In the genomic region with DNA sequence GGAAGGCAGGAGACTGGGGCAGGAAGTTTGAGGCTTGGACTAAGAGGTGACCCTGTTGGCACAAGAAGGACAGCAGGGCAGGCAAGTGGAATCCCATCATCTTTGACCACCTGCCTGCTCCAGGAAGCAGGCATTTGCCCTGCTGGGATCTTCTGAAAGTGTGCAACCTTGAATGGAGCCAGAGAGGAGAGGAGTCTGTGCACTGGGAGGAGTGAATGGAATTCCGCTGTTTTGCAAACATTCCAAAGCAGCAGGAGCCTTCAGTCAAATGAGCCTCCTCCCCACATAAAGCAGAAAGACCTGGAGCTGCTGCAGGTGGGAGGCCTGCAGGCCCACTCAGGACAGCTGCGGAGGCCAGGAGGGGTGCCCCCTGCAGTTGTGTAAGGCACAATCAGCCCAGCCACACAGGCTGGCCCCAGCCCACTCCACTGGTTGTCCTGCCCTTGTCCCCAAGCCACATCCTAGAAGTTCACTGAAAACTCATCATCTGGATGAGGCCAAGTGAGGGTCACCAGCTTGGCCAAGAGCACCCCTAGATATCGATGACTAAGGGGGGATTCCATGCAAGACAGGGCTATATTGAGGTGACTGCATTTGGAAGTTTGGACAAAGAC, we compare ENCODE assay signal across 18 cellular contexts.
A peak's percentile ranks its signal among the peaks of the same experiment; 100 is the strongest.
DNase-seq lines count a peak whose midpoint lies in the region; ATAC-seq, FAIRE-seq and TF ChIP-seq lines count a peak whose summit lies in the region.
"Had no signal": no experiment of that assay in that cellular context is flagged by ENCODE, and none has a peak within 500 bp of the region (broad histone marks: within the 10 kb centered on the region; RNA-seq: fewer than 3 reads in every experiment).

No MANE protein-coding gene starts in this region.

- no peak overlapping the region for H3K27ac Mint-ChIP-seq in activated CD4-positive, alpha-beta memory T cell treated with anti-CD3 and anti-CD28 coated beads for 36 hours
- H3K27ac Mint-ChIP-seq: CD4-positive, alpha-beta memory T cell had no signal

- no peaks in the 10 kb centered on the region for H3K4me1 Mint-ChIP-seq in activated CD4-positive, alpha-beta memory T cell treated with anti-CD3 and anti-CD28 coated beads for 36 hours (ENCODE audit: low read depth)
- H3K4me1 Mint-ChIP-seq: CD4-positive, alpha-beta memory T cell had no signal

- H3K4me3 Mint-ChIP-seq in activated CD4-positive, alpha-beta memory T cell treated with anti-CD3 and anti-CD28 coated beads for 36 hours, result no peak overlapping the region
- H3K4me3 Mint-ChIP-seq: CD4-positive, alpha-beta memory T cell had no signal

- FAIRE-seq in HepG2 (lab: Jason Lieb, UNC) (peak; percentile 8), K562 (lab: Jason Lieb, UNC) (no peak)

- no peaks in the 10 kb centered on the region for H4K20me1 ChIP-seq in HepG2 (ENCODE audit: insufficient read depth, low read length)
- no peaks in the 10 kb centered on the region for H4K20me1 ChIP-seq in K562 (replicated peaks; ENCODE audit: control insufficient read depth, insufficient read depth, low read length)

- H3K4me1 ChIP-seq in HepG2 (ENCODE audit: insufficient read depth, low read length), result no peaks in the 10 kb centered on the region
- H3K4me1 ChIP-seq in right lobe of liver, result no peaks in the 10 kb centered on the region
- H3K4me1 ChIP-seq in K562 (replicated peaks in 1 of 2; ENCODE audit: control insufficient read depth in 2 of 2, insufficient read depth in 2 of 2, low read length in 2 of 2), result no peaks in the 10 kb centered on the region
- H3K4me1 ChIP-seq: SJCRH30 had no signal

- in situ Hi-C loops in HepG2 (cut with HindIII; ENCODE audit: extremely low pct_ligation_motif_present, low pct_unique_long_range_greater_than_20kb) (no loop called here), K562 (cut with MboI) (no loop called here)

- H3K9ac ChIP-seq in HepG2 (ENCODE audit: insufficient read depth, low read depth, low read length) (no peak overlapping the region), K562 (ENCODE audit: insufficient read depth in 1 of 2, low read depth in 2 of 2, low read length in 2 of 2) (no peak overlapping the region)

- no peak overlapping the region for H3K4me3 ChIP-seq in HepG2 (replicated peaks in 1 of 3; ENCODE audit: insufficient read depth in 1 of 3, low read depth in 2 of 3, low read length in 3 of 3)
- H3K4me3 ChIP-seq in right lobe of liver, result no peak overlapping the region
- H3K4me3 ChIP-seq in K562, result no peak overlapping the region
- H3K4me3 ChIP-seq: SJCRH30 had no signal

- TF ChIP-seq EP300 in HepG2 (IDR thresholded peaks at IDR 0.05; ENCODE audit: low read depth in 2 of 2, low read length in 2 of 2) (no peak), HepG2 (CRISPR knock-in tag; IDR thresholded peaks at IDR 0.05; ENCODE audit: borderline replicate concordance) (no peak), K562 (IDR thresholded peaks at IDR 0.05; ENCODE audit: low read length) (no peak)

- no peak for TF ChIP-seq CTCF in HepG2 (CRISPR knock-in tag; IDR thresholded peaks at IDR 0.05)
- no peak for TF ChIP-seq CTCF in right lobe of liver (IDR thresholded peaks at IDR 0.05)
- no peak for TF ChIP-seq CTCF in K562 (IDR thresholded peaks at IDR 0.05 in 2 of 3, conservative IDR thresholded peaks at IDR 0.05 in 1 of 3; ENCODE audit: insufficient read depth in 2 of 3, low read depth in 1 of 3, low read length in 3 of 3)

- POLR2A ChIA-PET in HepG2 (lab: Yijun Ruan, JAX), result no interaction called here
- POLR2A ChIA-PET in K562 (lab: Yijun Ruan, JAX), result interaction anchor here (0.6 kb wide), 1 partner anchor 251 kb away, joined by 3 read pairs; no protein-coding TSS in a partner anchor
- POLR2A ChIA-PET in activated CD4-positive, alpha-beta memory T cell treated with anti-CD3 and anti-CD28 coated beads for 36 hours (lab: Charles Lee), result no interaction called here

- no peaks in the 10 kb centered on the region for H3K36me3 ChIP-seq in HepG2 (replicated peaks in 1 of 2; ENCODE audit: control insufficient read depth in 1 of 2, insufficient read depth in 2 of 2, low read length in 2 of 2)
- no peaks in the 10 kb centered on the region for H3K36me3 ChIP-seq in right lobe of liver
- H3K36me3 ChIP-seq in K562 (ENCODE audit: control insufficient read depth, insufficient read depth, low read length), result no peaks in the 10 kb centered on the region
- H3K36me3 ChIP-seq: SJCRH30 had no signal

- no TSS peak for BruUV-seq in HepG2 (replicated peaks; lab: Mats Ljungman, UMichigan)
- no TSS peak for BruUV-seq in K562 (replicated peaks; lab: Mats Ljungman, UMichigan)

- no peak overlapping the region for H3K4me2 ChIP-seq in HepG2 (ENCODE audit: low read depth, low read length)
- H3K4me2 ChIP-seq in K562 (ENCODE audit: insufficient read depth, low read length), result no peak overlapping the region

- H3K79me2 ChIP-seq in HepG2 (ENCODE audit: insufficient read depth, low read length) (no peaks in the 10 kb centered on the region), K562 (ENCODE audit: control insufficient read depth, insufficient read depth, low read length) (no peaks in the 10 kb centered on the region)

- no peaks in the 10 kb centered on the region for H3K9me1 ChIP-seq in K562 (ENCODE audit: control insufficient read depth, insufficient read depth, low read length)

- intact Hi-C loops in HepG2 (cut with micrococcal nuclease; ENCODE audit: unreplicated experiment), result no loop called here
- intact Hi-C loops in right lobe of liver (cut with DNase I), result no loop called here
- intact Hi-C loops in K562 (cut with micrococcal nuclease), result no loop called here
- intact Hi-C loops in posterior vena cava (cut with DNase I), result no loop called here
- intact Hi-C loops in activated CD4-positive, alpha-beta memory T cell treated with anti-CD3 and anti-CD28 coated beads for 36 hours (cut with micrococcal nuclease), result no loop called here

- H3K27me3 ChIP-seq in HepG2 (ENCODE audit: control insufficient read depth in 1 of 2, insufficient read depth in 2 of 2, low read length in 2 of 2) (peaks cover 4 to 34% of the 10 kb centered on the region in 2 experiments; a peak in 4 of 5 replicates), right lobe of liver (no peaks in the 10 kb centered on the region), K562 (ENCODE audit: control insufficient read depth in 2 of 2, insufficient read depth in 2 of 2, low read length in 2 of 2) (peaks cover 7 to 50% of the 10 kb centered on the region in 2 experiments)
- H3K27me3 ChIP-seq: SJCRH30 had no signal

- H3K9me3 Mint-ChIP-seq in activated CD4-positive, alpha-beta memory T cell treated with anti-CD3 and anti-CD28 coated beads for 36 hours, result no peaks in the 10 kb centered on the region
- H3K9me3 Mint-ChIP-seq: CD4-positive, alpha-beta memory T cell had no signal

- no peaks in the 10 kb centered on the region for H3K36me3 Mint-ChIP-seq in activated CD4-positive, alpha-beta memory T cell treated with anti-CD3 and anti-CD28 coated beads for 36 hours
- H3K36me3 Mint-ChIP-seq: CD4-positive, alpha-beta memory T cell had no signal

- no peak overlapping the region for H3K27ac ChIP-seq in HepG2 (ENCODE audit: extremely low read length, insufficient read depth, low read length)
- H3K27ac ChIP-seq in right lobe of liver, result no peak overlapping the region
- no peak overlapping the region for H3K27ac ChIP-seq in K562 (ENCODE audit: extremely low read depth, low read depth, low read length)
- H3K27ac ChIP-seq: 22Rv1, SJCRH30 had no signal

- TF ChIP-seq POLR2A in HepG2 (IDR thresholded peaks at IDR 0.05; ENCODE audit: insufficient read depth in 1 of 2, low read depth in 2 of 2, low read length in 2 of 2), result no peak
- TF ChIP-seq POLR2A in right lobe of liver (IDR thresholded peaks at IDR 0.05), result no peak
- TF ChIP-seq POLR2A in K562 (conservative IDR thresholded peaks at IDR 0.05), result no peak

- no CpG with 5 or more reads among the region's 3 CpGs for WGBS in HepG2 (ENCODE audit: low lambda C conversion rate)
- WGBS in right lobe of liver (ENCODE audit: insufficient coverage, low coverage, low lambda C conversion rate, missing lambda C conversion rate), result 60% methylated on average over 1 of the region's 3 CpGs
- 0% methylated on average over 3 of the region's 3 CpGs for WGBS in K562 (ENCODE audit: insufficient coverage, low coverage, missing lambda C conversion rate)

- no peak overlapping the region for H2AFZ ChIP-seq in HepG2 (ENCODE audit: low read length)
- H2AFZ ChIP-seq in K562 (ENCODE audit: low read depth, low read length), result no peak overlapping the region

- TF ChIP-seq RAD21 in HepG2 (CRISPR knock-in tag; IDR thresholded peaks at IDR 0.05) (no peak), K562 (CRISPR knock-in tag; conservative IDR thresholded peaks at IDR 0.05 in 1 of 2, IDR thresholded peaks at IDR 0.05 in 1 of 2) (no peak)

- peak; percentile 68 for ATAC-seq in HepG2
- no peak for ATAC-seq in right lobe of liver
- ATAC-seq in K562, result peak; percentile 49; the same call in 2 of the 3 replicates

- H3K27me3 Mint-ChIP-seq in activated CD4-positive, alpha-beta memory T cell treated with anti-CD3 and anti-CD28 coated beads for 36 hours, result peaks cover 1% of the 10 kb centered on the region

- CTCF ChIA-PET in HepG2 (lab: Yijun Ruan, JAX; ENCODE audit: low intra/inter-chr PET ratio, low total read pairs), result no interaction called here
- CTCF ChIA-PET in K562 (lab: Yijun Ruan, JAX; ENCODE audit: low intra/inter-chr PET ratio), result no interaction called here
- CTCF ChIA-PET in activated CD4-positive, alpha-beta memory T cell treated with anti-CD3 and anti-CD28 coated beads for 36 hours (lab: Charles Lee), result no interaction called here

- H3K9me3 ChIP-seq in HepG2 (ENCODE audit: low read length) (no peaks in the 10 kb centered on the region), right lobe of liver (no peaks in the 10 kb centered on the region), K562 (replicated peaks; ENCODE audit: control insufficient read depth, insufficient read depth, low read depth, low read length) (no peaks in the 10 kb centered on the region)
- H3K9me3 ChIP-seq: SJCRH30 had no signal

- DNase-seq in HepG2 (ENCODE audit: low spot score) (peak; percentile 18), right lobe of liver (no peak), K562 (ENCODE audit: extremely low read depth in 1 of 4, low spot score in 3 of 4) (no peak), iPS-NIHi7 (ENCODE audit: extremely low spot score) (peak; percentile 45), posterior vena cava (ENCODE audit: low spot score) (peak; percentile 62), OCI-M2 (lab: John Stamatoyannopoulos, UW; ENCODE audit: unreplicated experiment) (no peak)
- no peak for DNase-seq in activated CD4-positive, alpha-beta memory T cell treated with anti-CD3 and anti-CD28 coated beads for 36 hours
- no peak for DNase-seq in NK-92 treated with Interleukin-12 subunit alpha and Interleukin-12 subunit beta, amount 100 ng/mL, for 24 hours (lab: John Stamatoyannopoulos, UW)
- DNase-seq: CD4-positive, alpha-beta memory T cell; Kasumi-1; MM.1S; NCI-H1092 treated with DMSO at 0.1 percent for 48 hours; NCI-H1694 treated with DMSO at 0.1 percent for 48 hours; NCI-H345; NCI-H526 treated with DMSO at 0.1 percent for 48 hours; OCI-M1; SJCRH30 had no signal

TF ChIP-seq in HepG2, 621 proteins besides CTCF, POLR2A, EP300 and RAD21 (continues in another document):
- TF ChIP-seq ZNF761 (CRISPR knock-in tag; conservative IDR thresholded peaks at IDR 0.05), result no peak
- peak; percentile 65; the same call in 1 of the 2 replicates for TF ChIP-seq ZNF263 (CRISPR knock-in tag; IDR thresholded peaks at IDR 0.05)

TF ChIP-seq in K562, 482 proteins besides CTCF, POLR2A, EP300 and RAD21 (continues in another document):
- TF ChIP-seq HLTF (IDR thresholded peaks at IDR 0.05) (no peak), ZNF121 (CRISPR knock-in tag; conservative IDR thresholded peaks at IDR 0.05) (no peak), SMAD1 (IDR thresholded peaks at IDR 0.05; ENCODE audit: low read depth, low read length, partially characterized antibody) (no peak)

Comparison
In these comparisons a context has a peak if more than half of its experiments do, and no peak if none do; other contexts are left out.
1. ATAC-seq: peak in HepG2 (single experiment) and K562 (single experiment); none in right lobe of liver (0 of 4).
2. DNase-seq: peak in HepG2 (single experiment), iPS-NIHi7 (single experiment) and posterior vena cava (single experiment); none in right lobe of liver (0 of 3), K562 (0 of 4), activated CD4-positive, alpha-beta memory T cell treated with anti-CD3 and anti-CD28 coated beads for 36 hours (single experiment), OCI-M2 (single experiment) and NK-92 treated with Interleukin-12 subunit alpha and Interleukin-12 subunit beta, amount 100 ng/mL, for 24 hours (single experiment).